Comparison of ENCODE assay signal across 1 cellular context in genomic region chr6:161607696-161608297, GRCh38.
TF ChIP-seq lines count a peak whose summit lies in the region.

No MANE protein-coding gene starts in this region.

TF ChIP-seq in GM23338, 12 proteins besides CTCF, POLR2A, EP300 and RAD21 (continued from another document):
- TF ChIP-seq REST (IDR thresholded peaks at IDR 0.05; ENCODE audit: unreplicated experiment) (no peak), ZNF331 (CRISPR knock-in tag; IDR thresholded peaks at IDR 0.05; ENCODE audit: low read depth) (no peak), EZH2 (IDR thresholded peaks at IDR 0.05; ENCODE audit: low read depth, unreplicated experiment) (no peak), POLR2AphosphoS5 (IDR thresholded peaks at IDR 0.05; ENCODE audit: low read depth) (no peak), ETS1 (IDR thresholded peaks at IDR 0.05) (no peak)
